Comparison of ENCODE assay signal across 21 cellular contexts in the genomic region with DNA sequence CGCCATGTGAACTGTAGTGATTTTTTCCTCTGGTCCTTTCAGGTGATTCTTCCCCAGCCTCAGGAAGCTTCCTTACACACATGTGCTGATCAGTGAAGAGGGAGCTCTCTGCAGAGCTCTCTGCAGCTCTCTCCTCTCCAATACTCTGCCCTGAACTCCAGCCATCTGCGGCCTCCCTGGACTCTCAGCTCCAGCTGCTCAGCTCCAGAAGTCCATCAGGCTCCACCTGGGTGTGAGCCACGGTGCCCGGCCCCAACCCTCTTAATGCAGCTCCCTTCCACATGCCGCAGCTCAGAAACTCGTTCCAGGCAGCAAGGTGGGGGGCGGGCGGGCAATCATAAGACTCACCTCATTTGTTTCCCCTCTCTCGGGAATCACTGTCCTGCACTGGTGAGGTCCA. TPM values are rescaled to one million over a fixed set of nuclear protein-coding genes. Genes with fewer than 3 reads are reported as not detected.
DNase-seq lines count a peak whose midpoint lies in the region; ATAC-seq and TF ChIP-seq lines count a peak whose summit lies in the region.
"Had no signal": no experiment of that assay in that cellular context is flagged by ENCODE, and none has a peak within 500 bp of the region (broad histone marks: within the 10 kb centered on the region; RNA-seq: fewer than 3 reads in every experiment).

No MANE protein-coding gene starts in this region.

- H3K4me2 ChIP-seq in GM23338 = no peak overlapping the region
- H3K4me2 ChIP-seq: A549; BLaER1 treated with 17β-estradiol and CSF1 and Interleukin-3, amounts not matched to agents 10 nM and 100 nM had no signal

- DNase-seq in NCI-H2171 treated with DMSO at 0.1 percent for 48 hours (lab: John Stamatoyannopoulos, UW) (peak; percentile 19), NCI-H2171 (lab: John Stamatoyannopoulos, UW) (no peak), GM23338 (ENCODE audit: low spot score) (no peak), WERI-Rb-1 (peak; percentile 51), glutamatergic neuron (peak; percentile 63), GM20000 (ENCODE audit: low spot score) (no peak), nucleus accumbens (lab: John Stamatoyannopoulos, UW) (no peak)
- DNase-seq: 8988T; ACHN; AML-193; BE2C; CD4-positive, alpha-beta T cell; CD8-positive, alpha-beta memory T cell; DMS153; DND-41; GOT3; H7; HCEC 1CT had no signal

- H2AFZ ChIP-seq in GM23338 = peak overlapping the region; percentile 56; the same call in 1 of the 2 replicates

- H3K4me1 Mint-ChIP-seq in GM23338 (peaks cover 2% of the 10 kb centered on the region; the same call in 2 of the 3 replicates), glutamatergic neuron (ENCODE audit: low read depth, unreplicated experiment) (peaks cover 5% of the 10 kb centered on the region)
- H3K4me1 Mint-ChIP-seq: CD14-positive monocyte had no signal

- H3K4me3 Mint-ChIP-seq in GM23338 = no peak overlapping the region
- H3K4me3 Mint-ChIP-seq in glutamatergic neuron (ENCODE audit: unreplicated experiment) = no peak overlapping the region
- H3K4me3 Mint-ChIP-seq: CD14-positive monocyte; CD4-positive, alpha-beta T cell; CD8-positive, alpha-beta memory T cell had no signal

- H3K27ac Mint-ChIP-seq in GM23338 (no peak overlapping the region), glutamatergic neuron (ENCODE audit: unreplicated experiment) (peak overlapping the region; percentile 72)
- H3K27ac Mint-ChIP-seq: CD14-positive monocyte; CD4-positive, alpha-beta T cell had no signal

- H3F3A ChIP-seq in GM23338 (replicated peaks; ENCODE audit: low read depth) = 0 out of 2 replicates have a peak, but pooled peaks cover 2% of the 10 kb centered on the region

- H4K20me1 ChIP-seq in GM23338 (replicated peaks; ENCODE audit: insufficient read depth) = no peaks in the 10 kb centered on the region
- H4K20me1 ChIP-seq: BLaER1 treated with 17β-estradiol and CSF1 and Interleukin-3, amounts not matched to agents 10 nM and 100 nM had no signal

- H3K36me3 ChIP-seq in GM23338 (ENCODE audit: insufficient read depth) (no peaks in the 10 kb centered on the region), WERI-Rb-1 (no peaks in the 10 kb centered on the region)
- H3K36me3 ChIP-seq: BE2C; BLaER1 treated with 17β-estradiol and CSF1 and Interleukin-3, amounts not matched to agents 10 nM and 100 nM had no signal

- H3K9me3 Mint-ChIP-seq in GM23338 = no peaks in the 10 kb centered on the region; the same call in 2 of the 3 replicates
- peaks cover 4% of the 10 kb centered on the region for H3K9me3 Mint-ChIP-seq in glutamatergic neuron (ENCODE audit: unreplicated experiment)
- H3K9me3 Mint-ChIP-seq: CD14-positive monocyte; CD4-positive, alpha-beta T cell; CD8-positive, alpha-beta memory T cell had no signal

- no peak overlapping the region for H3K27ac ChIP-seq in GM23338 (ENCODE audit: low read depth)
- peak overlapping the region; percentile 7; the same call in 1 of the 2 replicates for H3K27ac ChIP-seq in WERI-Rb-1
- H3K27ac ChIP-seq: A549; BLaER1 treated with 17β-estradiol and CSF1 and Interleukin-3, amounts not matched to agents 10 nM and 100 nM had no signal

- H3K27me3 ChIP-seq in GM23338 (ENCODE audit: insufficient read depth) = no peaks in the 10 kb centered on the region
- H3K27me3 ChIP-seq in WERI-Rb-1 (ENCODE audit: insufficient read depth, low read depth, severe bottlenecking) = no peaks in the 10 kb centered on the region
- H3K27me3 ChIP-seq: BE2C; BLaER1 treated with 17β-estradiol and CSF1 and Interleukin-3, amounts not matched to agents 10 nM and 100 nM had no signal

- TF ChIP-seq CTCF in GM23338 (conservative IDR thresholded peaks at IDR 0.05; ENCODE audit: low read depth in 2 of 2) (no peak), WERI-Rb-1 (IDR thresholded peaks at IDR 0.05; ENCODE audit: low read depth, low read length) (no peak), glutamatergic neuron (IDR thresholded peaks at IDR 0.05; ENCODE audit: partially characterized antibody, unreplicated experiment) (no peak), GM20000 (IDR thresholded peaks at IDR 0.05; ENCODE audit: extremely low read depth, missing control alignments) (no peak)

- H3K4me1 ChIP-seq in GM23338 (ENCODE audit: insufficient read depth) = no peaks in the 10 kb centered on the region
- H3K4me1 ChIP-seq: A549 had no signal

- H3K36me3 Mint-ChIP-seq in GM23338 (ENCODE audit: low read depth) (no peaks in the 10 kb centered on the region; the same call in 2 of the 3 replicates), glutamatergic neuron (ENCODE audit: unreplicated experiment) (no peaks in the 10 kb centered on the region)
- H3K36me3 Mint-ChIP-seq: CD14-positive monocyte; CD8-positive, alpha-beta memory T cell had no signal

- H3K4me3 ChIP-seq in GM23338 (no peak overlapping the region), WERI-Rb-1 (ENCODE audit: low read depth, low read length) (no peak overlapping the region)
- H3K4me3 ChIP-seq: A549; BLaER1 treated with 17β-estradiol and CSF1 and Interleukin-3, amounts not matched to agents 10 nM and 100 nM had no signal

- H3K9me3 ChIP-seq in WERI-Rb-1 (ENCODE audit: severe bottlenecking) = no peaks in the 10 kb centered on the region
- H3K9me3 ChIP-seq: A549; BE2C; BLaER1 treated with 17β-estradiol and CSF1 and Interleukin-3, amounts not matched to agents 10 nM and 100 nM had no signal

- H3K79me2 ChIP-seq in GM23338 (replicated peaks; ENCODE audit: insufficient read depth) = no peaks in the 10 kb centered on the region

- ATAC-seq in GM23338 = no peak
- ATAC-seq: A549 had no signal

- H3K27me3 Mint-ChIP-seq in GM23338 (ENCODE audit: insufficient read depth, low read depth, poor library complexity) (peaks cover 7% of the 10 kb centered on the region), glutamatergic neuron (ENCODE audit: unreplicated experiment) (peaks cover 2% of the 10 kb centered on the region)
- H3K27me3 Mint-ChIP-seq: CD4-positive, alpha-beta T cell had no signal

- H3K9me2 ChIP-seq in GM23338 (ENCODE audit: insufficient read depth) = no peaks in the 10 kb centered on the region

TF ChIP-seq in GM23338, 12 proteins besides CTCF, POLR2A, EP300 and RAD21 (continues in another document):
- TF ChIP-seq NANOG (IDR thresholded peaks at IDR 0.05; ENCODE audit: borderline replicate concordance) (no peak), STAT1 (IDR thresholded peaks at IDR 0.05; ENCODE audit: unreplicated experiment) (no peak), ZNF114 (CRISPR knock-in tag; IDR thresholded peaks at IDR 0.05) (no peak)
- TF ChIP-seq, protein P1, sequence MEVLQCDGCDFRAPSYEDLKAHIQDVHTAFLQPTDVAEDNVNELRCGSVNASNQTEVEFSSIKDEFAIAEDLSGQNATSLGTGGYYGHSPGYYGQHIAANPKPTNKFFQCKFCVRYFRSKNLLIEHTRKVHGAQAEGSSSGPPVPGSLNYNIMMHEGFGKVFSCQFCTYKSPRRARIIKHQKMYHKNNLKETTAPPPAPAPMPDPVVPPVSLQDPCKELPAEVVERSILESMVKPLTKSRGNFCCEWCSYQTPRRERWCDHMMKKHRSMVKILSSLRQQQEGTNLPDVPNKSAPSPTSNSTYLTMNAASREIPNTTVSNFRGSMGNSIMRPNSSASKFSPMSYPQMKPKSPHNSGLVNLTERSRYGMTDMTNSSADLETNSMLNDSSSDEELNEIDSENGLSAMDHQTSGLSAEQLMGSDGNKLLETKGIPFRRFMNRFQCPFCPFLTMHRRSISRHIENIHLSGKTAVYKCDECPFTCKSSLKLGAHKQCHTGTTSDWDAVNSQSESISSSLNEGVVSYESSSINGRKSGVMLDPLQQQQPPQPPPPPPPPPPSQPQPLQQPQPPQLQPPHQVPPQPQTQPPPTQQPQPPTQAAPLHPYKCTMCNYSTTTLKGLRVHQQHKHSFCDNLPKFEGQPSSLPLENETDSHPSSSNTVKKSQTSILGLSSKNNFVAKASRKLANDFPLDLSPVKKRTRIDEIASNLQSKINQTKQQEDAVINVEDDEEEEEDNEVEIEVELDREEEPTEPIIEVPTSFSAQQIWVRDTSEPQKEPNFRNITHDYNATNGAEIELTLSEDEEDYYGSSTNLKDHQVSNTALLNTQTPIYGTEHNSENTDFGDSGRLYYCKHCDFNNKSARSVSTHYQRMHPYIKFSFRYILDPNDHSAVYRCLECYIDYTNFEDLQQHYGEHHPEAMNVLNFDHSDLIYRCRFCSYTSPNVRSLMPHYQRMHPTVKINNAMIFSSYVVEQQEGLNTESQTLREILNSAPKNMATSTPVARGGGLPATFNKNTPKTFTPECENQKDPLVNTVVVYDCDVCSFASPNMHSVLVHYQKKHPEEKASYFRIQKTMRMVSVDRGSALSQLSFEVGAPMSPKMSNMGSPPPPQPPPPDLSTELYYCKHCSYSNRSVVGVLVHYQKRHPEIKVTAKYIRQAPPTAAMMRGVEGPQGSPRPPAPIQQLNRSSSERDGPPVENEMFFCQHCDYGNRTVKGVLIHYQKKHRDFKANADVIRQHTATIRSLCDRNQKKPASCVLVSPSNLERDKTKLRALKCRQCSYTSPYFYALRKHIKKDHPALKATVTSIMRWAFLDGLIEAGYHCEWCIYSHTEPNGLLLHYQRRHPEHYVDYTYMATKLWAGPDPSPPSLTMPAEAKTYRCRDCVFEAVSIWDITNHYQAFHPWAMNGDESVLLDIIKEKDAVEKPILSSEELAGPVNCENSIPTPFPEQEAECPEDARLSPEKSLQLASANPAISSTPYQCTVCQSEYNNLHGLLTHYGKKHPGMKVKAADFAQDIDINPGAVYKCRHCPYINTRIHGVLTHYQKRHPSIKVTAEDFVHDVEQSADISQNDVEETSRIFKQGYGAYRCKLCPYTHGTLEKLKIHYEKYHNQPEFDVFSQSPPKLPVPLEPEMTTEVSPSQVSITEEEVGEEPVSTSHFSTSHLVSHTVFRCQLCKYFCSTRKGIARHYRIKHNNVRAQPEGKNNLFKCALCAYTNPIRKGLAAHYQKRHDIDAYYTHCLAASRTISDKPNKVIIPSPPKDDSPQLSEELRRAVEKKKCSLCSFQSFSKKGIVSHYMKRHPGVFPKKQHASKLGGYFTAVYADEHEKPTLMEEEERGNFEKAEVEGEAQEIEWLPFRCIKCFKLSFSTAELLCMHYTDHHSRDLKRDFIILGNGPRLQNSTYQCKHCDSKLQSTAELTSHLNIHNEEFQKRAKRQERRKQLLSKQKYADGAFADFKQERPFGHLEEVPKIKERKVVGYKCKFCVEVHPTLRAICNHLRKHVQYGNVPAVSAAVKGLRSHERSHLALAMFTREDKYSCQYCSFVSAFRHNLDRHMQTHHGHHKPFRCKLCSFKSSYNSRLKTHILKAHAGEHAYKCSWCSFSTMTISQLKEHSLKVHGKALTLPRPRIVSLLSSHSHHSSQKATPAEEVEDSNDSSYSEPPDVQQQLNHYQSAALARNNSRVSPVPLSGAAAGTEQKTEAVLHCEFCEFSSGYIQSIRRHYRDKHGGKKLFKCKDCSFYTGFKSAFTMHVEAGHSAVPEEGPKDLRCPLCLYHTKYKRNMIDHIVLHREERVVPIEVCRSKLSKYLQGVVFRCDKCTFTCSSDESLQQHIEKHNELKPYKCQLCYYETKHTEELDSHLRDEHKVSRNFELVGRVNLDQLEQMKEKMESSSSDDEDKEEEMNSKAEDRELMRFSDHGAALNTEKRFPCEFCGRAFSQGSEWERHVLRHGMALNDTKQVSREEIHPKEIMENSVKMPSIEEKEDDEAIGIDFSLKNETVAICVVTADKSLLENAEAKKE (CRISPR knock-in tag; IDR thresholded peaks at IDR 0.05) = no peak

RNA-seq across cellular contexts. Expression of a gene that starts 30.9 kb away (rescaled TPM):
- total RNA-seq in GM23338 (2014; rRNA removed; shearing (Covaris generic)) = 859 and 1,126 TPM in 2 replicates
- 1,427 and 1,484 TPM in 2 replicates for polyA plus RNA-seq in GM23338 (2016; fragmentation: Nextera tagmentation; extraction: Ambion mirVana)
- total RNA-seq in glutamatergic neuron (ENCODE audit: unreplicated experiment) = 657 TPM

Comparison
In these comparisons a context has a peak if more than half of its experiments do, and no peak if none do; other contexts are left out.
1. DNase-seq: peak in NCI-H2171 treated with DMSO at 0.1 percent for 48 hours (single experiment), WERI-Rb-1 (single experiment) and glutamatergic neuron (single experiment); none in NCI-H2171 (single experiment), GM23338 (single experiment), GM20000 (single experiment) and nucleus accumbens (0 of 56).